Comparison of ENCODE assay signal across 1 cellular context in genomic region chr16:89690392-89690901, GRCh38.
TF ChIP-seq lines count a peak whose summit lies in the region.

No MANE protein-coding gene starts in this region.

TF ChIP-seq in H1, 55 proteins besides CTCF, POLR2A, EP300 and RAD21:
- TF ChIP-seq NANOG (IDR thresholded peaks at IDR 0.05; ENCODE audit: insufficient read depth, low read depth, low read length, poor library complexity, severe bottlenecking): no peak
- no peak for TF ChIP-seq TEAD4 (IDR thresholded peaks at IDR 0.05; ENCODE audit: low read depth, low read length)
- no peak for TF ChIP-seq KDM4A (IDR thresholded peaks at IDR 0.05; ENCODE audit: low read depth, low read length, severe bottlenecking)
- TF ChIP-seq GABPA (IDR thresholded peaks at IDR 0.05; ENCODE audit: borderline replicate concordance, insufficient read depth, low read length): no peak
- no peak for TF ChIP-seq KDM5A (IDR thresholded peaks at IDR 0.05; ENCODE audit: low read length)
- TF ChIP-seq SP2 (IDR thresholded peaks at IDR 0.05; ENCODE audit: low read length): no peak
- no peak for TF ChIP-seq CHD7 (IDR thresholded peaks at IDR 0.05; ENCODE audit: insufficient replicate concordance, low read length)
- no peak for TF ChIP-seq RXRA (IDR thresholded peaks at IDR 0.05; ENCODE audit: insufficient read depth, low read depth, low read length)
- no peak for TF ChIP-seq ZNF274 (IDR thresholded peaks at IDR 0.05; ENCODE audit: borderline replicate concordance, extremely low read depth, low read length)
- no peak for TF ChIP-seq USF2 (IDR thresholded peaks at IDR 0.05; ENCODE audit: low read length)
- no peak for TF ChIP-seq ASH2L (IDR thresholded peaks at IDR 0.05; ENCODE audit: low read length)
- no peak for TF ChIP-seq SP1 (IDR thresholded peaks at IDR 0.05; ENCODE audit: low read depth, low read length)
- no peak for TF ChIP-seq KDM1A (IDR thresholded peaks at IDR 0.05; ENCODE audit: borderline replicate concordance, low read length)
- no peak for TF ChIP-seq FOSL1 (IDR thresholded peaks at IDR 0.05; ENCODE audit: insufficient read depth, low read depth, low read length)
- no peak for TF ChIP-seq JUND (IDR thresholded peaks at IDR 0.05; ENCODE audit: low read length)
- TF ChIP-seq ATF2 (IDR thresholded peaks at IDR 0.05; ENCODE audit: low read length): no peak
- no peak for TF ChIP-seq TAF1 (IDR thresholded peaks at IDR 0.05; ENCODE audit: low read depth, low read length)
- TF ChIP-seq EZH2 (IDR thresholded peaks at IDR 0.05; ENCODE audit: low read depth, low read length, severe bottlenecking): no peak
- TF ChIP-seq CREB1 (IDR thresholded peaks at IDR 0.05): no peak
- TF ChIP-seq SAP30 (IDR thresholded peaks at IDR 0.05; ENCODE audit: insufficient read depth, insufficient replicate concordance, low read length): no peak
